ENCODE assay signal across 1 cellular context in genomic region chr20:44204832-44205215, GRCh38.
TF ChIP-seq lines count a peak whose summit lies in the region.

No MANE protein-coding gene starts in this region.

TF ChIP-seq in A549, 52 proteins besides CTCF, POLR2A, EP300 and RAD21 (continued from another document):
- TF ChIP-seq USF2 (IDR thresholded peaks at IDR 0.05) = no peak
- no peak for TF ChIP-seq FOXS1 (CRISPR knock-in tag; IDR thresholded peaks at IDR 0.05)
- no peak for TF ChIP-seq POLR2AphosphoS2 (conservative IDR thresholded peaks at IDR 0.05; ENCODE audit: low read length)
